ENCODE assay signal across 28 cellular contexts in genomic region chr9:13805566-13805965, GRCh38.
DNase-seq lines count a peak whose midpoint lies in the region; ATAC-seq and TF ChIP-seq lines count a peak whose summit lies in the region.
"Had no signal": no experiment of that assay in that cellular context is flagged by ENCODE, and none has a peak within 500 bp of the region (broad histone marks: within the 10 kb centered on the region; RNA-seq: fewer than 3 reads in every experiment).

No MANE protein-coding gene starts in this region.

- H2AFZ ChIP-seq in GM23338: peak overlapping the region; percentile 61; the same call in 1 of the 2 replicates

- no peak overlapping the region for H3K4me3 ChIP-seq in GM23338
- no peak overlapping the region for H3K4me3 ChIP-seq in adipocyte (ENCODE audit: low read length)
- H3K4me3 ChIP-seq in fibroblast of pulmonary artery (replicated peaks; ENCODE audit: low read depth, low read length): no peak overlapping the region
- H3K4me3 ChIP-seq: GM12878, K562 had no signal

- DNase-seq in GM23338 (ENCODE audit: low spot score) (no peak), adipocyte (ENCODE audit: low read depth) (peak; percentile 24), fibroblast of pulmonary artery (ENCODE audit: low read depth) (peak; percentile 30), NCI-H524 treated with DMSO at 0.1 percent for 48 hours (lab: John Stamatoyannopoulos, UW) (no peak), T-helper 1 cell (no peak)
- DNase-seq: AML-193; C1 segment of cervical spinal cord; CD4-positive, alpha-beta memory T cell; COR-L47; DMS79; EL; GDM1; HCEC 1CT; Kasumi-1; NCI-H1092 treated with DMSO at 0.1 percent for 48 hours; NCI-H1436; NCI-H187; NCI-H2081 treated with DMSO at 0.1 percent for 48 hours; NCI-H2171; NCI-H226; NCI-H510A treated with DMSO at 0.1 percent for 48 hours; NCI-H774; PC-3 had no signal

- H3K27me3 Mint-ChIP-seq in GM23338 (ENCODE audit: insufficient read depth, low read depth, poor library complexity): peaks cover 1% of the 10 kb centered on the region
- H3K27me3 Mint-ChIP-seq in nephron (ENCODE audit: low read depth): no peaks in the 10 kb centered on the region
- H3K27me3 Mint-ChIP-seq: CD4-positive, alpha-beta memory T cell had no signal

- TF ChIP-seq CTCF in GM23338 (conservative IDR thresholded peaks at IDR 0.05; ENCODE audit: low read depth in 2 of 2) (no peak), fibroblast of pulmonary artery (IDR thresholded peaks at IDR 0.05; ENCODE audit: low read length, missing control alignments) (no peak), nephron (IDR thresholded peaks at IDR 0.05; ENCODE audit: unreplicated experiment in 3 of 3) (no peak)

- H3K4me3 Mint-ChIP-seq in GM23338: no peak overlapping the region
- peak overlapping the region in 1 of 3 experiments; percentile 3 for H3K4me3 Mint-ChIP-seq in nephron
- H3K4me3 Mint-ChIP-seq: CD4-positive, alpha-beta memory T cell had no signal

- no peak overlapping the region for H3K9ac ChIP-seq in adipocyte (ENCODE audit: low read length)

- no peaks in the 10 kb centered on the region for H3K79me2 ChIP-seq in GM23338 (replicated peaks; ENCODE audit: insufficient read depth)

- H3K9me3 Mint-ChIP-seq in GM23338: no peaks in the 10 kb centered on the region
- H3K9me3 Mint-ChIP-seq in nephron: no peaks in the 10 kb centered on the region

- no peak overlapping the region for H3K4me2 ChIP-seq in GM23338

- H3K27ac Mint-ChIP-seq in GM23338: no peak overlapping the region
- H3K27ac Mint-ChIP-seq in nephron: peak overlapping the region; percentile 34 to 94 (median 92)
- H3K27ac Mint-ChIP-seq: CD4-positive, alpha-beta memory T cell had no signal

- H3K36me3 Mint-ChIP-seq in GM23338 (ENCODE audit: low read depth): no peaks in the 10 kb centered on the region
- no peaks in the 10 kb centered on the region for H3K36me3 Mint-ChIP-seq in nephron (ENCODE audit: low read depth)
- H3K36me3 Mint-ChIP-seq: CD4-positive, alpha-beta memory T cell had no signal

- no peaks in the 10 kb centered on the region for H4K20me1 ChIP-seq in GM23338 (replicated peaks; ENCODE audit: insufficient read depth)

- H3K27me3 ChIP-seq in GM23338 (ENCODE audit: insufficient read depth): no peaks in the 10 kb centered on the region
- H3K27me3 ChIP-seq in adipocyte (replicated peaks; ENCODE audit: control insufficient read depth, insufficient read depth, low read length): no peaks in the 10 kb centered on the region

- 0 out of 2 replicates have a peak, but pooled peaks cover 4% of the 10 kb centered on the region for H3K9me2 ChIP-seq in GM23338 (ENCODE audit: insufficient read depth)

- no peak overlapping the region for H3K27ac ChIP-seq in GM23338 (ENCODE audit: low read depth)

- H3K4me1 ChIP-seq in GM23338 (ENCODE audit: insufficient read depth) (no peaks in the 10 kb centered on the region), adipocyte (ENCODE audit: control insufficient read depth, insufficient read depth, low read length) (no peaks in the 10 kb centered on the region)

- ATAC-seq in GM23338: no peak
- ATAC-seq in HG03108 (IDR thresholded peaks at IDR 0.05; ENCODE audit: unreplicated experiment): no peak
- ATAC-seq: GM12878, HepG2, K562, PC-3 had no signal

- no peaks in the 10 kb centered on the region for H3K4me1 Mint-ChIP-seq in GM23338
- peaks cover 42% of the 10 kb centered on the region for H3K4me1 Mint-ChIP-seq in nephron
- H3K4me1 Mint-ChIP-seq: CD4-positive, alpha-beta memory T cell had no signal

- H3K36me3 ChIP-seq in GM23338 (ENCODE audit: insufficient read depth): no peaks in the 10 kb centered on the region
- H3K36me3 ChIP-seq in adipocyte (ENCODE audit: control insufficient read depth, insufficient read depth, low read length, severe bottlenecking): no peaks in the 10 kb centered on the region

- H3K9me3 ChIP-seq in adipocyte (ENCODE audit: control insufficient read depth, low read length): no peaks in the 10 kb centered on the region

- no peaks in the 10 kb centered on the region for H3F3A ChIP-seq in GM23338 (replicated peaks; ENCODE audit: low read depth)

TF ChIP-seq in GM23338, 12 proteins besides CTCF, POLR2A, EP300 and RAD21:
- TF ChIP-seq REST (IDR thresholded peaks at IDR 0.05; ENCODE audit: unreplicated experiment): no peak
- TF ChIP-seq JUNB (IDR thresholded peaks at IDR 0.05; ENCODE audit: unreplicated experiment): no peak
- TF ChIP-seq EZH2 (IDR thresholded peaks at IDR 0.05; ENCODE audit: low read depth, unreplicated experiment): no peak
- no peak for TF ChIP-seq ETS1 (IDR thresholded peaks at IDR 0.05)
- no peak for TF ChIP-seq EZH2phosphoT487 (IDR thresholded peaks at IDR 0.05; ENCODE audit: unreplicated experiment)
TF ChIP-seq in GM23338: peak in this region for 0.

Comparison
In these comparisons a context has a peak if more than half of its experiments do, and no peak if none do; other contexts are left out.
1. DNase-seq: peak in adipocyte (single experiment) and fibroblast of pulmonary artery (single experiment); none in GM23338 (single experiment), NCI-H524 treated with DMSO at 0.1 percent for 48 hours (single experiment) and T-helper 1 cell (0 of 5).